1 cellular context compared by ENCODE assay signal in genomic region chr2:181678033-181678586, GRCh38.
TF ChIP-seq lines count a peak whose summit lies in the region.

No MANE protein-coding gene starts in this region.

TF ChIP-seq in WTC11, 78 proteins besides CTCF, POLR2A, EP300 and RAD21 (continued from another document):
- TF ChIP-seq FOXP4 (CRISPR knock-in tag; IDR thresholded peaks at IDR 0.05) (peak; percentile 96), OVOL2 (CRISPR knock-in tag; IDR thresholded peaks at IDR 0.05; ENCODE audit: borderline replicate concordance) (no peak), ZNF219 (CRISPR knock-in tag; IDR thresholded peaks at IDR 0.05; ENCODE audit: borderline replicate concordance) (peak; percentile 94), ATF3 (CRISPR knock-in tag; conservative IDR thresholded peaks at IDR 0.05) (0 out of 2 replicates have a peak, but pooled peaks have one; percentile 37), TCF7 (CRISPR knock-in tag; IDR thresholded peaks at IDR 0.05; ENCODE audit: low read depth) (peak; percentile 94), ATF6 (CRISPR knock-in tag; IDR thresholded peaks at IDR 0.05) (no peak), ZNF671 (CRISPR knock-in tag; IDR thresholded peaks at IDR 0.05) (no peak), CREB1 (CRISPR knock-in tag; IDR thresholded peaks at IDR 0.05) (peak; percentile 91), JUN (CRISPR knock-in tag; IDR thresholded peaks at IDR 0.05) (peak; percentile 74; the same call in 1 of the 2 replicates), JAZF1 (CRISPR knock-in tag; IDR thresholded peaks at IDR 0.05) (no peak), ZNF512 (CRISPR knock-in tag; IDR thresholded peaks at IDR 0.05; ENCODE audit: borderline replicate concordance) (peak; percentile 85; the same call in 1 of the 2 replicates), MLX (CRISPR knock-in tag; IDR thresholded peaks at IDR 0.05) (0 out of 2 replicates have a peak, but pooled peaks have one; percentile 39), TEAD4 (CRISPR knock-in tag; IDR thresholded peaks at IDR 0.05) (peak; percentile 63; the same call in 1 of the 2 replicates), NFE2L1 (CRISPR knock-in tag; IDR thresholded peaks at IDR 0.05) (peak; percentile 97), FOXK1 (CRISPR knock-in tag; IDR thresholded peaks at IDR 0.05) (peak; percentile 89), TP53 (CRISPR knock-in tag; IDR thresholded peaks at IDR 0.05) (peak; percentile 93), NR2C2 (CRISPR knock-in tag; IDR thresholded peaks at IDR 0.05) (peak; percentile 71), HMGA2 (CRISPR knock-in tag; IDR thresholded peaks at IDR 0.05) (no peak), SMAD4 (CRISPR knock-in tag; IDR thresholded peaks at IDR 0.05) (no peak), FOXP1 (CRISPR knock-in tag; IDR thresholded peaks at IDR 0.05; ENCODE audit: borderline replicate concordance) (peak; percentile 99), ZNF532 (CRISPR knock-in tag; IDR thresholded peaks at IDR 0.05; ENCODE audit: borderline replicate concordance) (no peak), USF2 (CRISPR knock-in tag; IDR thresholded peaks at IDR 0.05) (peak; percentile 46), RORB (CRISPR knock-in tag; IDR thresholded peaks at IDR 0.05) (no peak), IRF1 (CRISPR knock-in tag; IDR thresholded peaks at IDR 0.05) (no peak), ZBTB21 (CRISPR knock-in tag; IDR thresholded peaks at IDR 0.05; ENCODE audit: borderline replicate concordance) (peak; percentile 85; the same call in 1 of the 2 replicates), ZNF121 (CRISPR knock-in tag; IDR thresholded peaks at IDR 0.05) (0 out of 2 replicates have a peak, but pooled peaks have one; percentile 0), ZNF281 (CRISPR knock-in tag; IDR thresholded peaks at IDR 0.05) (peak; percentile 95), MXD4 (CRISPR knock-in tag; IDR thresholded peaks at IDR 0.05; ENCODE audit: borderline replicate concordance) (no peak), SP1 (CRISPR knock-in tag; conservative IDR thresholded peaks at IDR 0.05) (peak; percentile 70), USF1 (CRISPR knock-in tag; IDR thresholded peaks at IDR 0.05) (peak; percentile 72; the same call in 1 of the 2 replicates), ZMAT4 (CRISPR knock-in tag; IDR thresholded peaks at IDR 0.05) (no peak), NFYB (CRISPR knock-in tag; conservative IDR thresholded peaks at IDR 0.05; ENCODE audit: low read depth) (peak; percentile 40; the same call in 1 of the 2 replicates), ZSCAN18 (CRISPR knock-in tag; IDR thresholded peaks at IDR 0.05) (no peak), E2F4 (CRISPR knock-in tag; IDR thresholded peaks at IDR 0.05; ENCODE audit: borderline replicate concordance, low read depth) (0 out of 2 replicates have a peak, but pooled peaks have one; percentile 85)
TF ChIP-seq in WTC11: peak in this region for 48.
